15 cellular contexts compared by ENCODE assay signal in the genomic region with DNA sequence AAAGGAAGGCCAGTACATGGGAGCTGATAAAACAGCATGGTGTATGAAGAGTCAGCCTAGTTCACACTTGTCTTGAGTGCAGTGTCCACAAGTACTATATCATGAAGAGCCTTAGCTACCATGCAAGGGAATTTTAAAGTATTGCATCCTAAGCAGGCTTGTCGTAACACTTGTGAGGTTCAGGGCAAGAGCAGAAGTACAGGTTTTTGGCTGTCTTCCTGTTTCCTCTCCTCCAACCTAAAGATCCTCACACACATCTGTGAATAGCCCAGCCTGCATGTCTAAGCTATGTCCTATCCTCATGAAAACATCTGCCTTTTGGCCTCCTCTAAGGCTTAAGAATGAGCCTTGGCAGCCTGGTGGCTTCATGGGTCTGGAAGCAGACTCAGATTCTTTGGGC. TPM values are rescaled to one million over a fixed set of nuclear protein-coding genes. Genes with fewer than 3 reads are reported as not detected.
"Had no signal": no experiment of that assay in that cellular context is flagged by ENCODE, and none has a peak within 500 bp of the region (broad histone marks: within the 10 kb centered on the region; RNA-seq: fewer than 3 reads in every experiment).

No MANE protein-coding gene starts in this region.

- H3K9ac ChIP-seq: neural progenitor cell had no signal

- H3K36me3 ChIP-seq: neural progenitor cell, tibial nerve, uterus had no signal

- H3K27ac ChIP-seq: neural progenitor cell, tibial nerve, uterus had no signal

- DNase-seq: activated CD4-positive, alpha-beta T cell treated with anti-CD3 and anti-CD28 coated beads, Interleukin-2, amount 50 U/mL, for 1 hour; effector CD4-positive, alpha-beta T cell; mesenchymal stem cell; mucosa of descending colon; naive B cell; stimulated activated CD4-positive, alpha-beta T cell treated with anti-CD3 and anti-CD28 coated beads, Interleukin-2, amount 100 ng/mL, for 24 hours; stimulated activated naive CD4-positive, alpha-beta T cell treated with Interleukin-2 at 50 U/mL for 16 hours; T1000; uterus had no signal

- H3K4me2 ChIP-seq: neural progenitor cell had no signal

- H2AFZ ChIP-seq: neural progenitor cell had no signal

- H3K9me3 ChIP-seq: mucosa of descending colon, tibial nerve, uterus had no signal

- H3K4me3 ChIP-seq: mucosa of descending colon, neural progenitor cell, tibial nerve, uterus had no signal

- ATAC-seq: activated CD4-positive, CD25-positive, alpha-beta regulatory T cell treated with anti-CD3 and anti-CD28 coated beads, Interleukin-2, amount 50 U/mL, for 24 hours had no signal

- FAIRE-seq: bronchial epithelial cell had no signal

- H3K4me1 ChIP-seq: neural progenitor cell, tibial nerve, uterus had no signal

RNA-seq across cellular contexts. Expression of a gene that starts 43.3 kb away (rescaled TPM):
- total RNA-seq: bronchial epithelial cell, cerebellum, mucosa of descending colon, progenitor cell of endocrine pancreas, tibial nerve had no signal
